ENCODE assay signal across 2 cellular contexts in the genomic region with DNA sequence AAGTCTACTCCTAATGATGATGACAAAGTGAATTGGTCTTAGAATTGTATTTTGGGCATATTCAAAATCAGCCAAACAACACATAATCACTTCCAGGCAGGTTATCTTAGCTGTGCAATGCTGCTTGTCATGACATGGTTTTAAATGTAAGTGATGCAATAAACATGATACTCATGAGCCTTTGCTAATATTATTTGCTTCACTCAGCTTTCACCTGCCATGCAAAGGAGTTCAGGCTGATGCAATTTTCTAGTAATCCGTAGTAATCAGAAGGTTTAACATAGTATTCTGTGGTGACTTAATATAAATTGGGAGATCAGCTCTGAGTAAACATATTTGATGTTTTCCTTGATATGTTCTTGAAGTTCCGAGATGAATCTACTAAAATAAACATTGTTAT.
TF ChIP-seq lines count a peak whose summit lies in the region.

No MANE protein-coding gene starts in this region.

TF ChIP-seq in HEK293, 187 proteins besides CTCF, POLR2A, EP300 and RAD21 (continued from another document):
- TF ChIP-seq, protein P1, sequence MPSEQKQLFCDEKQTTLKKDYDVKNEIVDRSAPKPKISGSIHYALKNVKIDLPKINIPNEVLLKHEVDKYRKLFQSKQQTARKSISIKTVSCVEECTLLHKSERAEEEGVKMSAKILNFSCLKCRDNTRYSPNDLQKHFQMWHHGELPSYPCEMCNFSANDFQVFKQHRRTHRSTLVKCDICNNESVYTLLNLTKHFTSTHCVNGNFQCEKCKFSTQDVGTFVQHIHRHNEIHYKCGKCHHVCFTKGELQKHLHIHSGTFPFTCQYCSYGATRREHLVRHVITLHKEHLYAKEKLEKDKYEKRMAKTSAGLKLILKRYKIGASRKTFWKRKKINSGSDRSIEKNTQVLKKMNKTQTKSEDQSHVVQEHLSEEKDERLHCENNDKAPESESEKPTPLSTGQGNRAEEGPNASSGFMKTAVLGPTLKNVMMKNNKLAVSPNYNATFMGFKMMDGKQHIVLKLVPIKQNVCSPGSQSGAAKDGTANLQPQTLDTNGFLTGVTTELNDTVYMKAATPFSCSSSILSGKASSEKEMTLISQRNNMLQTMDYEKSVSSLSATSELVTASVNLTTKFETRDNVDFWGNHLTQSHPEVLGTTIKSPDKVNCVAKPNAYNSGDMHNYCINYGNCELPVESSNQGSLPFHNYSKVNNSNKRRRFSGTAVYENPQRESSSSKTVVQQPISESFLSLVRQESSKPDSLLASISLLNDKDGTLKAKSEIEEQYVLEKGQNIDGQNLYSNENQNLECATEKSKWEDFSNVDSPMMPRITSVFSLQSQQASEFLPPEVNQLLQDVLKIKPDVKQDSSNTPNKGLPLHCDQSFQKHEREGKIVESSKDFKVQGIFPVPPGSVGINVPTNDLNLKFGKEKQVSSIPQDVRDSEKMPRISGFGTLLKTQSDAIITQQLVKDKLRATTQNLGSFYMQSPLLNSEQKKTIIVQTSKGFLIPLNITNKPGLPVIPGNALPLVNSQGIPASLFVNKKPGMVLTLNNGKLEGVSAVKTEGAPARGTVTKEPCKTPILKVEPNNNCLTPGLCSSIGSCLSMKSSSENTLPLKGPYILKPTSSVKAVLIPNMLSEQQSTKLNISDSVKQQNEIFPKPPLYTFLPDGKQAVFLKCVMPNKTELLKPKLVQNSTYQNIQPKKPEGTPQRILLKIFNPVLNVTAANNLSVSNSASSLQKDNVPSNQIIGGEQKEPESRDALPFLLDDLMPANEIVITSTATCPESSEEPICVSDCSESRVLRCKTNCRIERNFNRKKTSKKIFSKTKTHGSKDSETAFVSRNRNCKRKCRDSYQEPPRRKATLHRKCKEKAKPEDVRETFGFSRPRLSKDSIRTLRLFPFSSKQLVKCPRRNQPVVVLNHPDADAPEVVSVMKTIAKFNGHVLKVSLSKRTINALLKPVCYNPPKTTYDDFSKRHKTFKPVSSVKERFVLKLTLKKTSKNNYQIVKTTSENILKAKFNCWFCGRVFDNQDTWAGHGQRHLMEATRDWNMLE (tag by site-specific recombination; conservative IDR thresholded peaks at IDR 0.05; ENCODE audit: low read depth) = 0 out of 2 replicates have a peak, but pooled peaks have one; percentile 20
- TF ChIP-seq ZBTB44 (tag by site-specific recombination; IDR thresholded peaks at IDR 0.05) (peak; percentile 45; the same call in 1 of the 2 replicates), ZNF558 (tag by site-specific recombination; IDR thresholded peaks at IDR 0.05) (peak; percentile 45; the same call in 1 of the 2 replicates), YY2 (tag by site-specific recombination; IDR thresholded peaks at IDR 0.05) (no peak), ATF2 (tag by site-specific recombination; IDR thresholded peaks at IDR 0.05; ENCODE audit: low read depth) (0 out of 2 replicates have a peak, but pooled peaks have one; percentile 27), ZNF19 (tag by site-specific recombination; IDR thresholded peaks at IDR 0.05; ENCODE audit: low read depth) (no peak), ZNF366 (tag by site-specific recombination; conservative IDR thresholded peaks at IDR 0.05) (0 out of 2 replicates have a peak, but pooled peaks have one; percentile 15), ZBTB21 (tag by site-specific recombination; IDR thresholded peaks at IDR 0.05) (peak; percentile 53; the same call in 1 of the 2 replicates), BCL6B (tag by site-specific recombination; IDR thresholded peaks at IDR 0.05) (peak; percentile 27; the same call in 1 of the 2 replicates)
TF ChIP-seq in HEK293: peak in this region for 8.

TF ChIP-seq in HepG2, 621 proteins besides CTCF, POLR2A, EP300 and RAD21:
- peak in 1 of 2 experiments; percentile 65; a peak in 2 of 4 replicates for TF ChIP-seq ATF4 (CRISPR knock-in tag; IDR thresholded peaks at IDR 0.05)
- peak; percentile 56; the same call in 1 of the 2 replicates for TF ChIP-seq CEBPB (IDR thresholded peaks at IDR 0.05; ENCODE audit: borderline replicate concordance, low read depth, low read length)
- TF ChIP-seq, protein P2, sequence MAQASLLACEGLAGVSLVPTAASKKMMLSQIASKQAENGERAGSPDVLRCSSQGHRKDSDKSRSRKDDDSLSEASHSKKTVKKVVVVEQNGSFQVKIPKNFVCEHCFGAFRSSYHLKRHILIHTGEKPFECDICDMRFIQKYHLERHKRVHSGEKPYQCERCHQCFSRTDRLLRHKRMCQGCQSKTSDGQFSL (CRISPR knock-in tag; IDR thresholded peaks at IDR 0.05) = no peak
- TF ChIP-seq ZNF562 (CRISPR knock-in tag; IDR thresholded peaks at IDR 0.05; ENCODE audit: borderline replicate concordance) = no peak
- no peak for TF ChIP-seq RORA (CRISPR knock-in tag; IDR thresholded peaks at IDR 0.05)
- TF ChIP-seq ZKSCAN8 (CRISPR knock-in tag; IDR thresholded peaks at IDR 0.05; ENCODE audit: borderline replicate concordance) = no peak
- no peak for TF ChIP-seq ZKSCAN5 (CRISPR knock-in tag; IDR thresholded peaks at IDR 0.05)
- no peak for TF ChIP-seq ZNF768 (CRISPR knock-in tag; IDR thresholded peaks at IDR 0.05)
